ENCODE assay signal across 8 cellular contexts in the genomic region with DNA sequence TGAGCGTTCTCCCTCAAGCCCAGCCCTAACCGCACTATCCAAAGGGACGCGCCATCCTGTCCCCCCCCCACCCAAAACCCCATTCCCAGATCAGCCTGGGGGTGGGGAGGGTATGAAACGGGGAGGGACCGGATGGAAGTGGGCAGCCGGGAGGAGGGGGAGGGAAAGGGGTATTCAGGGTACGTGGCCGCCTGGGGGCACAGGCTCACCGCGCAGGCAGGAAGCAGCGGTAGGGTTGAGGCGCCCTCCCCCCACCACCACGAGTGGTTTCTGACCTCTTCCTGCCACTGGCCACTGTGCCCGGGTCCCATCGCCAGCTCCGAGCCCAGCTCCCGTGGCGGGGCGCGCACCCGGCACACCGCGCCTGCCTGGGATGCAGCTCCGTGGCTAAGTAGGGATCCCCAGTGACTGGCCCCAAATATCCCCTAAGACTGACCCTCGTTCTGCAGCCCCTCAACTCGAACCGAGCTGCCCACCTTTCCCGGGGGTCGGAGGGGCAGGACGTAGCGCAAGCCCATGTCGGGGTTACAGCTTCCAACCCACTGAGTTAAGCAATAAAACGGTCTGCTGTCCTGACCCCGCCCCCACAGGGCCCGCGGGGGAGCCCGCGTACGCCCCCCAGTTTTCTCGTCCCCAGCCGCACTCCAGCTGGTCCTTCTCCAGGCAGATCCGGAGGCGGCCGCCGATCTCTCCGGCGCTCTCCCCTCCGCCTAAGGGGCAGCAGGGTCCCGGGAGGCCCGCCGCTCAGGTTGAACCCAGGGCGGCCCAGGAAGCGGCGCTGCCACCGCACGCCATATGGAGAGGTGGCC. TPM values are rescaled to one million over a fixed set of nuclear protein-coding genes. Genes with fewer than 3 reads are reported as not detected.
DNase-seq lines count a peak whose midpoint lies in the region; ATAC-seq and TF ChIP-seq lines count a peak whose summit lies in the region.

No MANE protein-coding gene starts in this region.

- under 1% methylated on average over 57 of the region's 57 CpGs for WGBS in urinary bladder

- peak; percentile 30 for DNase-seq in Ammon's horn (ENCODE audit: low spot score)
- peak; percentile 37 for DNase-seq in NOMO-1 treated with dmso at 0.1 percent for 144 hours (lab: John Stamatoyannopoulos, UW; ENCODE audit: unreplicated experiment)
- peak; percentile 40 for DNase-seq in activated T-helper 1 cell treated with anti-CD3 and anti-CD28 coated beads, Interleukin-12 subunit alpha, Interleukin-12 subunit beta, Interleukin-2, Interleukin-4 antibody, amounts not matched to agents 30 ng/mL and 10 ng/mL and 1 ng/mL, durations not matched to agents 14 hours and 24 hours and 36 hours (ENCODE audit: low spot score)
- peak; percentile 95 for DNase-seq in fibroblast of lung (ENCODE audit: low read depth in 2 of 2)
- DNase-seq in nephron progenitor cell, result peak; percentile 69

- intact Hi-C loops in activated T-helper 1 cell treated with anti-CD3 and anti-CD28 coated beads, Interleukin-12 subunit alpha, Interleukin-12 subunit beta, Interleukin-2, Interleukin-4 antibody, amounts not matched to agents 30 ng/mL and 10 ng/mL and 1 ng/mL, durations not matched to agents 14 hours and 24 hours and 36 hours (cut with micrococcal nuclease), result loop anchor here (1.0 to 5.0 kb wide), 4 partner anchors 67 to 1161 kb away; a partner anchor contains a TSS

- peak overlapping the region; percentile 79 for H3K4me3 Mint-ChIP-seq in activated T-helper 1 cell treated with anti-CD3 and anti-CD28 coated beads, Interleukin-12 subunit alpha, Interleukin-12 subunit beta, Interleukin-2, Interleukin-4 antibody, amounts not matched to agents 30 ng/mL and 10 ng/mL and 1 ng/mL, durations not matched to agents 14 hours and 24 hours and 36 hours
- H3K4me3 Mint-ChIP-seq in nephron progenitor cell, result peak overlapping the region; percentile 88

- H3K36me3 Mint-ChIP-seq in activated T-helper 1 cell treated with anti-CD3 and anti-CD28 coated beads, Interleukin-12 subunit alpha, Interleukin-12 subunit beta, Interleukin-2, Interleukin-4 antibody, amounts not matched to agents 30 ng/mL and 10 ng/mL and 1 ng/mL, durations not matched to agents 14 hours and 24 hours and 36 hours (ENCODE audit: low read depth), result peaks cover 11% of the 10 kb centered on the region
- peaks cover 23% of the 10 kb centered on the region for H3K36me3 Mint-ChIP-seq in nephron progenitor cell (ENCODE audit: low read depth)

- peak overlapping the region; percentile 96 for H3K9ac ChIP-seq in fibroblast of lung (ENCODE audit: insufficient read depth, low read length)

- H3K4me1 ChIP-seq in fibroblast of lung (ENCODE audit: control insufficient read depth, extremely low read depth, insufficient read depth, low read length) (peaks cover 52% of the 10 kb centered on the region), urinary bladder (ENCODE audit: insufficient read depth) (peaks cover 1% of the 10 kb centered on the region)

- H3K9me3 ChIP-seq in fibroblast of lung (ENCODE audit: control insufficient read depth, insufficient read depth, low read depth, low read length), result no peaks in the 10 kb centered on the region

- H3K4me2 ChIP-seq in fibroblast of lung (ENCODE audit: extremely low read depth, insufficient read depth, low read length), result peak overlapping the region; percentile 66

- TF ChIP-seq CTCF in fibroblast of lung (conservative IDR thresholded peaks at IDR 0.05 in 1 of 2, IDR thresholded peaks at IDR 0.05 in 1 of 2; ENCODE audit: low read depth in 1 of 2, low read length in 2 of 2), result no peak
- no peak for TF ChIP-seq CTCF in nephron progenitor cell (IDR thresholded peaks at IDR 0.05)

- H3K4me1 Mint-ChIP-seq in activated T-helper 1 cell treated with anti-CD3 and anti-CD28 coated beads, Interleukin-12 subunit alpha, Interleukin-12 subunit beta, Interleukin-2, Interleukin-4 antibody, amounts not matched to agents 30 ng/mL and 10 ng/mL and 1 ng/mL, durations not matched to agents 14 hours and 24 hours and 36 hours (ENCODE audit: low read depth), result peaks cover 22% of the 10 kb centered on the region
- peaks cover 47% of the 10 kb centered on the region for H3K4me1 Mint-ChIP-seq in nephron progenitor cell

- ATAC-seq in GM19463 (IDR thresholded peaks at IDR 0.05; ENCODE audit: unreplicated experiment) (peak; percentile 37), HG03460 (IDR thresholded peaks at IDR 0.05; ENCODE audit: unreplicated experiment) (no peak)

- H3K79me2 ChIP-seq in fibroblast of lung (ENCODE audit: control insufficient read depth, insufficient read depth, low read length), result peaks cover 61% of the 10 kb centered on the region

- H3K27me3 Mint-ChIP-seq in activated T-helper 1 cell treated with anti-CD3 and anti-CD28 coated beads, Interleukin-12 subunit alpha, Interleukin-12 subunit beta, Interleukin-2, Interleukin-4 antibody, amounts not matched to agents 30 ng/mL and 10 ng/mL and 1 ng/mL, durations not matched to agents 14 hours and 24 hours and 36 hours (ENCODE audit: insufficient read depth), result peaks cover 27% of the 10 kb centered on the region
- H3K27me3 Mint-ChIP-seq in nephron progenitor cell (ENCODE audit: low read depth, poor library complexity), result peaks cover 11% of the 10 kb centered on the region

- no peak overlapping the region for H2AFZ ChIP-seq in fibroblast of lung (ENCODE audit: low read length)

- H3K27me3 ChIP-seq in fibroblast of lung (ENCODE audit: control insufficient read depth, insufficient read depth, low read length), result no peaks in the 10 kb centered on the region

- H3K27ac ChIP-seq in fibroblast of lung (ENCODE audit: insufficient read depth, low read length), result peak overlapping the region; percentile 97
- H3K27ac ChIP-seq in urinary bladder (ENCODE audit: low read depth), result peak overlapping the region; percentile 97

- H3K27ac Mint-ChIP-seq in activated T-helper 1 cell treated with anti-CD3 and anti-CD28 coated beads, Interleukin-12 subunit alpha, Interleukin-12 subunit beta, Interleukin-2, Interleukin-4 antibody, amounts not matched to agents 30 ng/mL and 10 ng/mL and 1 ng/mL, durations not matched to agents 14 hours and 24 hours and 36 hours, result no peak overlapping the region
- no peak overlapping the region for H3K27ac Mint-ChIP-seq in nephron progenitor cell

- H3K36me3 ChIP-seq in fibroblast of lung (ENCODE audit: control insufficient read depth, insufficient read depth, low read length) (peaks cover 15% of the 10 kb centered on the region), urinary bladder (ENCODE audit: insufficient read depth) (no peaks in the 10 kb centered on the region)

- no peaks in the 10 kb centered on the region for H3K9me3 Mint-ChIP-seq in activated T-helper 1 cell treated with anti-CD3 and anti-CD28 coated beads, Interleukin-12 subunit alpha, Interleukin-12 subunit beta, Interleukin-2, Interleukin-4 antibody, amounts not matched to agents 30 ng/mL and 10 ng/mL and 1 ng/mL, durations not matched to agents 14 hours and 24 hours and 36 hours
- H3K9me3 Mint-ChIP-seq in nephron progenitor cell, result no peaks in the 10 kb centered on the region

- no peaks in the 10 kb centered on the region for H4K20me1 ChIP-seq in fibroblast of lung (ENCODE audit: control insufficient read depth, extremely low read depth, insufficient read depth, low read length)

- H3K4me3 ChIP-seq in fibroblast of lung (replicated peaks in 1 of 4; ENCODE audit: control extremely low read depth in 1 of 4, insufficient read depth in 1 of 4, low read depth in 3 of 4, low read length in 4 of 4) (peak overlapping the region; percentile 81 to 98 (median 95)), urinary bladder (ENCODE audit: low read depth, low read length) (peak overlapping the region; percentile 85)

RNA-seq across cellular contexts. Expression of a gene that starts 1.2 kb away (rescaled TPM):
- 27.4 and 27.9 TPM in 2 replicates for total RNA-seq in activated T-helper 1 cell treated with anti-CD3 and anti-CD28 coated beads, Interleukin-12 subunit alpha, Interleukin-12 subunit beta, Interleukin-2, Interleukin-4 antibody, amounts not matched to agents 30 ng/mL and 10 ng/mL and 1 ng/mL, durations not matched to agents 14 hours and 24 hours and 36 hours
- 178 and 254 TPM in 2 replicates for total RNA-seq in fibroblast of lung
- polyA plus RNA-seq in fibroblast of lung, result 578 and 729 TPM in 2 replicates
- polyA plus RNA-seq in fibroblast of lung (2012), result 491 and 638 TPM in 2 replicates
- polyA minus RNA-seq in fibroblast of lung (ENCODE audit: low replicate concordance), result 1,123 and 1,490 TPM in 2 replicates
- total RNA-seq in urinary bladder, result 150 TPM
- polyA plus RNA-seq in urinary bladder, result 723 TPM

Comparison
In these comparisons a context has a peak if more than half of its experiments do, and no peak if none do; other contexts are left out.
1. DNase-seq: peak in every context shown above with its lines; median percentile 95 in fibroblast of lung; 69 in nephron progenitor cell; 40 in activated T-helper 1 cell treated with anti-CD3 and anti-CD28 coated beads, Interleukin-12 subunit alpha, Interleukin-12 subunit beta, Interleukin-2, Interleukin-4 antibody, amounts not matched to agents 30 ng/mL and 10 ng/mL and 1 ng/mL, durations not matched to agents 14 hours and 24 hours and 36 hours; 37 in NOMO-1 treated with dmso at 0.1 percent for 144 hours; 30 in Ammon's horn.